ENCODE assay signal across 10 cellular contexts in the genomic region with DNA sequence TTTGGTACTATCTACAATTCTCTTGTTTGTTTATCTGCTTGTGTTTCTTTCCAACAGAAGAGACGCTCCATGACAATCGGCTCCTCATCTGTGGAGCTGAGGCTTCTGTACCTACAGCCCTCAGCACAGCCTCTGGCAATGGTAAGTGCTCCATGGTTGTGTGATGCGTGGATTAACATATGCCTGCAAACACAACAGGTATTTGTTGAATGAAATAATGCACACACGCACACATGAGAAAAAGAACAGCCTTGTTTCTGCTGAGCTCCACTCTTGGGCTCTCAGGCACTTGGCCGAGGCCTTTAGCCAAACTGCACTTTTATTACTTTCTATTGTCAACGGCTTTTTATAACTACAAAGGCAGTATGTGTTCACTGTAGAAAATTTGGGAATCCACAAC.
"Had no signal": no experiment of that assay in that cellular context is flagged by ENCODE, and none has a peak within 500 bp of the region (broad histone marks: within the 10 kb centered on the region; RNA-seq: fewer than 3 reads in every experiment).

No MANE protein-coding gene starts in this region.

- H3K4me3 ChIP-seq: lung, right atrium auricular region had no signal

- ATAC-seq: activated T-helper 17 cell treated with anti-CD3 and anti-CD28 coated beads, Interleukin-2, amount 50 U/mL, for 72 hours; naive thymus-derived CD8-positive, alpha-beta T cell had no signal

- H3K27ac ChIP-seq: right atrium auricular region had no signal

- DNase-seq: activated CD4-positive, alpha-beta T cell treated with anti-CD3 and anti-CD28 coated beads for 1 hour; activated CD4-positive, alpha-beta T cell treated with anti-CD3 and anti-CD28 coated beads, Interleukin-2, amount 50 U/mL, for 48 hours; activated naive CD4-positive, alpha-beta T cell treated with anti-CD3 and anti-CD28 coated beads for 36 hours; naive thymus-derived CD8-positive, alpha-beta T cell; small intestine; stimulated activated CD4-positive, alpha-beta T cell treated with anti-CD3 and anti-CD28 coated beads, Interleukin-4, amount 100 ng/mL, for 24 hours; stimulated activated naive CD4-positive, alpha-beta T cell treated with Interleukin-2 at 50 U/mL for 16 hours had no signal
